In the genomic region with DNA sequence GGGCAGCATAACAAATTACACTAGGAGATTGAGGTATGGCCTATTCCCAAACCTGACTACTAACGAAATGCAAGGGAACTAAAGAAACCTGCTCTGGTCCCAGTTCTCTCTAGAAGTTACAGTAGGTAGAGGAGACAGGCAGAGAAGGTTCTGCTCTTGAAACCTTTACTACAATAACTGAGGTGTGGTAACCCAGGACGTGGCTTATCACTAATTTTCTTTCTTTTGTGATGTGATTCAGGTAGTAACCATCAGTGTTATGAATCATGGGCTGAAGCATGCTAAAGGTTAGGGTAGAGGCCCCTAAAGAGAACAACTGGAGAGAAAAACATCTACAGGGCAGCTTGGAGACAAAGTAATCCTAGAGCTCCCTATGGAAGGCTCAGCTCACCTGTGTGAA, we compare ENCODE assay signal across 29 cellular contexts. TPM values are rescaled to one million over a fixed set of nuclear protein-coding genes. Genes with fewer than 3 reads are reported as not detected.
DNase-seq lines count a peak whose midpoint lies in the region; ATAC-seq and TF ChIP-seq lines count a peak whose summit lies in the region.
"Had no signal": no experiment of that assay in that cellular context is flagged by ENCODE, and none has a peak within 500 bp of the region (broad histone marks: within the 10 kb centered on the region; RNA-seq: fewer than 3 reads in every experiment).

No MANE protein-coding gene starts in this region.

- H3K9me3 ChIP-seq in CD4-positive, CD25-positive, alpha-beta regulatory T cell (ENCODE audit: control insufficient read depth in 2 of 2, low read length in 2 of 2), result no peaks in the 10 kb centered on the region
- no peaks in the 10 kb centered on the region for H3K9me3 ChIP-seq in T-helper 17 cell (ENCODE audit: control insufficient read depth, low read length, poor library complexity, severe bottlenecking)
- H3K9me3 ChIP-seq in hepatocyte (ENCODE audit: low read depth), result no peaks in the 10 kb centered on the region
- H3K9me3 ChIP-seq: BE2C, HAP-1 had no signal

- TF ChIP-seq CTCF in hepatocyte (IDR thresholded peaks at IDR 0.05; ENCODE audit: poor library complexity) (no peak), GM10266 (IDR thresholded peaks at IDR 0.05; ENCODE audit: control insufficient read depth, insufficient read depth, low read depth, missing control alignments) (no peak)

- no peak for ATAC-seq in CD4-positive, CD25-positive, alpha-beta regulatory T cell (ENCODE audit: low read depth in 2 of 2)
- ATAC-seq in T-helper 17 cell, result no peak
- ATAC-seq: K562 had no signal

- H3K36me3 Mint-ChIP-seq in activated T-cell treated with anti-CD3 and anti-CD28 coated beads, Interleukin-2, amount 50 U/mL, for 24 hours (ENCODE audit: low read depth), result peaks cover 79% of the 10 kb centered on the region
- H3K36me3 Mint-ChIP-seq in CD4-positive, CD25-positive, alpha-beta regulatory T cell, result peaks cover 33% of the 10 kb centered on the region
- peaks cover 13% of the 10 kb centered on the region for H3K36me3 Mint-ChIP-seq in T-helper 17 cell (ENCODE audit: low read depth)

- no peaks in the 10 kb centered on the region for H3K27me3 Mint-ChIP-seq in activated T-cell treated with anti-CD3 and anti-CD28 coated beads, Interleukin-2, amount 50 U/mL, for 24 hours
- H3K27me3 Mint-ChIP-seq in CD4-positive, CD25-positive, alpha-beta regulatory T cell, result no peaks in the 10 kb centered on the region
- H3K27me3 Mint-ChIP-seq in T-helper 17 cell, result no peaks in the 10 kb centered on the region

- H3K9me3 Mint-ChIP-seq in activated T-cell treated with anti-CD3 and anti-CD28 coated beads, Interleukin-2, amount 50 U/mL, for 24 hours, result no peaks in the 10 kb centered on the region
- H3K9me3 Mint-ChIP-seq in CD4-positive, CD25-positive, alpha-beta regulatory T cell, result no peaks in the 10 kb centered on the region
- H3K9me3 Mint-ChIP-seq: CD14-positive monocyte, HFFc6 had no signal

- H3K4me1 Mint-ChIP-seq in activated T-cell treated with anti-CD3 and anti-CD28 coated beads, Interleukin-2, amount 50 U/mL, for 24 hours (ENCODE audit: low read depth), result no peaks in the 10 kb centered on the region
- H3K4me1 Mint-ChIP-seq in CD4-positive, CD25-positive, alpha-beta regulatory T cell, result peaks cover 0 to 5% (median 2%) of the 10 kb centered on the region in 4 donors
- peaks cover 7% of the 10 kb centered on the region for H3K4me1 Mint-ChIP-seq in T-helper 17 cell
- H3K4me1 Mint-ChIP-seq: CD14-positive monocyte had no signal

- H3K27me3 ChIP-seq in CD4-positive, CD25-positive, alpha-beta regulatory T cell (ENCODE audit: control insufficient read depth, insufficient read depth, low read length), result no peaks in the 10 kb centered on the region
- H3K27me3 ChIP-seq in hepatocyte, result no peaks in the 10 kb centered on the region
- H3K27me3 ChIP-seq: BE2C had no signal

- 88% methylated on average over 2 of the region's 2 CpGs for WGBS in hepatocyte (ENCODE audit: low lambda C conversion rate, missing lambda C conversion rate)

- no peak overlapping the region for H3K4me3 Mint-ChIP-seq in activated T-cell treated with anti-CD3 and anti-CD28 coated beads, Interleukin-2, amount 50 U/mL, for 24 hours
- H3K4me3 Mint-ChIP-seq in CD4-positive, CD25-positive, alpha-beta regulatory T cell, result no peak overlapping the region
- H3K4me3 Mint-ChIP-seq in T-helper 17 cell, result no peak overlapping the region
- H3K4me3 Mint-ChIP-seq: CD14-positive monocyte, HFFc6 had no signal

- H4K20me1 ChIP-seq in hepatocyte (ENCODE audit: insufficient read depth, poor library complexity, severe bottlenecking), result no peaks in the 10 kb centered on the region

- no peak overlapping the region for H3K4me3 ChIP-seq in CD4-positive, CD25-positive, alpha-beta regulatory T cell (ENCODE audit: low read depth, low read length)
- no peak overlapping the region for H3K4me3 ChIP-seq in hepatocyte
- H3K4me3 ChIP-seq: HAP-1, K562 had no signal

- no peaks in the 10 kb centered on the region for H3K79me2 ChIP-seq in hepatocyte

- H2AFZ ChIP-seq in hepatocyte, result no peak overlapping the region

- H3K4me1 ChIP-seq in CD4-positive, CD25-positive, alpha-beta regulatory T cell (ENCODE audit: control insufficient read depth, insufficient read depth, low read length, poor library complexity, severe bottlenecking), result no peaks in the 10 kb centered on the region
- peaks cover under 1% of the 10 kb centered on the region for H3K4me1 ChIP-seq in hepatocyte (ENCODE audit: insufficient read depth)
- H3K4me1 ChIP-seq: BE2C, HAP-1 had no signal

- H3K4me2 ChIP-seq in hepatocyte, result no peak overlapping the region

- no peaks in the 10 kb centered on the region for H3K9me2 ChIP-seq in hepatocyte (replicated peaks; ENCODE audit: insufficient read depth)

- peaks cover 51% of the 10 kb centered on the region for H3K36me3 ChIP-seq in CD4-positive, CD25-positive, alpha-beta regulatory T cell (ENCODE audit: control insufficient read depth, insufficient read depth, low read length)
- H3K36me3 ChIP-seq in hepatocyte (replicated peaks; ENCODE audit: insufficient read depth, low read depth), result no peaks in the 10 kb centered on the region

- peak overlapping the region; percentile 26 for H3K27ac Mint-ChIP-seq in activated T-cell treated with anti-CD3 and anti-CD28 coated beads, Interleukin-2, amount 50 U/mL, for 24 hours
- H3K27ac Mint-ChIP-seq in CD4-positive, CD25-positive, alpha-beta regulatory T cell, result peak overlapping the region in 2 of 3 donors; percentile 13 to 38
- H3K27ac Mint-ChIP-seq in T-helper 17 cell, result peak overlapping the region; percentile 3
- H3K27ac Mint-ChIP-seq: CD14-positive monocyte, HFFc6 had no signal

- H3K27ac ChIP-seq in CD4-positive, CD25-positive, alpha-beta regulatory T cell (ENCODE audit: insufficient read depth, low read length, poor library complexity, severe bottlenecking), result no peak overlapping the region
- peak overlapping the region; percentile 24 for H3K27ac ChIP-seq in hepatocyte

- no peak for DNase-seq in activated T-cell treated with anti-CD3 and anti-CD28 coated beads, Interleukin-2, amount 50 U/mL, for 24 hours
- DNase-seq in activated T-cell treated with anti-CD3 and anti-CD28 coated beads, Interleukin-2, amount 50 U/mL, for 48 hours, result no peak
- DNase-seq in CD4-positive, CD25-positive, alpha-beta regulatory T cell, result no peak
- DNase-seq in T-helper 17 cell, result no peak
- no peak for DNase-seq in hepatocyte (ENCODE audit: low spot score)
- DNase-seq in GM10266 (ENCODE audit: extremely low spot score), result no peak
- DNase-seq in nucleus accumbens (lab: John Stamatoyannopoulos, UW), result no peak
- DNase-seq: 8988T; ACHN; BE2C; DMS153; DND-41; GOT3; HFFc6; Kasumi-1; MV-4-11; NCI-H1105; NCI-H146; NCI-H1930; NCI-H446 treated with DMSO at 0.1 percent for 48 hours; NCI-H526; NCI-H82; NK-92 treated with Interleukin-12 subunit alpha and Interleukin-12 subunit beta, amount 100 ng/mL, for 24 hours; Right ventricle myocardium superior; RPMI8226 had no signal

RNA-seq across cellular contexts. Expression of gene COL2A1, which starts 41.7 kb away (rescaled TPM):
- not detected for total RNA-seq in CD4-positive, CD25-positive, alpha-beta regulatory T cell
- not detected for polyA plus RNA-seq in CD4-positive, CD25-positive, alpha-beta regulatory T cell
- total RNA-seq in T-helper 17 cell (not detected), hepatocyte (32.7 and 52.5 TPM in 2 replicates)
- polyA plus RNA-seq in hepatocyte, result 43.8 and 57.9 TPM in 2 replicates
- total RNA-seq: HFFc6, K562, M059J, Right ventricle myocardium superior had no signal
- polyA plus RNA-seq: CD14-positive monocyte had no signal

RNA-seq across cellular contexts. Expression of gene SENP1, which starts 59.9 kb away (rescaled TPM):
- 25.1 TPM for total RNA-seq in CD4-positive, CD25-positive, alpha-beta regulatory T cell
- 10 to 100 TPM; 10.7 to 14.6 (median 12.0) TPM for polyA plus RNA-seq in CD4-positive, CD25-positive, alpha-beta regulatory T cell
- total RNA-seq in T-helper 17 cell (10 to 100 TPM; 26.9 to 33.8 TPM), hepatocyte (14.4 and 16.9 TPM in 2 replicates)
- 3.9 and 5.0 TPM in 2 replicates for polyA plus RNA-seq in hepatocyte

Comparison
In these comparisons a context has a peak if more than half of its experiments do, and no peak if none do; other contexts are left out.
1. RNA of gene COL2A1, which starts 41.7 kb away (total RNA-seq): 32.7 to 52.5 TPM in hepatocyte; not detected in T-helper 17 cell and not detected in CD4-positive, CD25-positive, alpha-beta regulatory T cell (single experiment); every median in the first group is over 10 times any median in the second.
2. Peak in every context shown above with its lines, with median percentiles within 50 percentile points of each other: H3K27ac Mint-ChIP-seq.